ENCODE assay signal across 11 cellular contexts in genomic region chr14:69712217-69712565, GRCh38. TPM values are rescaled to one million over a fixed set of nuclear protein-coding genes. Genes with fewer than 3 reads are reported as not detected.
DNase-seq lines count a peak whose midpoint lies in the region; ATAC-seq and TF ChIP-seq lines count a peak whose summit lies in the region.
"Had no signal": no experiment of that assay in that cellular context is flagged by ENCODE, and none has a peak within 500 bp of the region (broad histone marks: within the 10 kb centered on the region; RNA-seq: fewer than 3 reads in every experiment).

No MANE protein-coding gene starts in this region.

- H3K27ac ChIP-seq in caudate nucleus (ENCODE audit: low read depth, low read length) = peak overlapping the region; percentile 77
- H3K27ac ChIP-seq in upper lobe of right lung = peak overlapping the region; percentile 79

- H3K36me3 Mint-ChIP-seq in activated CD8-positive, alpha-beta memory T cell treated with anti-CD3 and anti-CD28 coated beads, Interleukin-2, amount 10 ng/mL, durations not matched to agents 7 days and 5 days = peaks cover 49% of the 10 kb centered on the region
- peaks cover under 1% of the 10 kb centered on the region for H3K36me3 Mint-ChIP-seq in mesothelial cell of epicardium
- peaks cover 0 to 70% (median 14%) of the 10 kb centered on the region in 3 donors for H3K36me3 Mint-ChIP-seq in naive thymus-derived CD8-positive, alpha-beta T cell

- H3K27ac Mint-ChIP-seq in activated CD8-positive, alpha-beta memory T cell treated with anti-CD3 and anti-CD28 coated beads, Interleukin-2, amount 10 ng/mL, durations not matched to agents 7 days and 5 days = peak overlapping the region; percentile 87
- H3K27ac Mint-ChIP-seq in mesothelial cell of epicardium = peak overlapping the region; percentile 98
- peak overlapping the region in 5 of 10 donors; percentile 32 to 93 (median 84) for H3K27ac Mint-ChIP-seq in naive thymus-derived CD8-positive, alpha-beta T cell

- no peak overlapping the region for H3K4me3 ChIP-seq in upper lobe of right lung

- H3K4me3 Mint-ChIP-seq in activated CD8-positive, alpha-beta memory T cell treated with anti-CD3 and anti-CD28 coated beads, Interleukin-2, amount 10 ng/mL, durations not matched to agents 7 days and 5 days = no peak overlapping the region
- peak overlapping the region; percentile 36 for H3K4me3 Mint-ChIP-seq in mesothelial cell of epicardium
- H3K4me3 Mint-ChIP-seq in naive thymus-derived CD8-positive, alpha-beta T cell = no peak overlapping the region

- peaks cover 71% of the 10 kb centered on the region for H3K4me1 Mint-ChIP-seq in activated CD8-positive, alpha-beta memory T cell treated with anti-CD3 and anti-CD28 coated beads, Interleukin-2, amount 10 ng/mL, durations not matched to agents 7 days and 5 days
- peaks cover 64% of the 10 kb centered on the region for H3K4me1 Mint-ChIP-seq in mesothelial cell of epicardium
- peaks cover 19 to 63% (median 47%) of the 10 kb centered on the region in 4 donors for H3K4me1 Mint-ChIP-seq in naive thymus-derived CD8-positive, alpha-beta T cell

- intact Hi-C loops in upper lobe of right lung (cut with DNase I) = no loop called here

- H3K9me3 ChIP-seq in upper lobe of right lung = no peaks in the 10 kb centered on the region

- H3K27me3 ChIP-seq in upper lobe of right lung = no peaks in the 10 kb centered on the region

- H3K9me3 Mint-ChIP-seq in activated CD8-positive, alpha-beta memory T cell treated with anti-CD3 and anti-CD28 coated beads, Interleukin-2, amount 10 ng/mL, durations not matched to agents 7 days and 5 days (ENCODE audit: low read depth) = no peaks in the 10 kb centered on the region
- no peaks in the 10 kb centered on the region for H3K9me3 Mint-ChIP-seq in mesothelial cell of epicardium
- no peaks in the 10 kb centered on the region for H3K9me3 Mint-ChIP-seq in naive thymus-derived CD8-positive, alpha-beta T cell

- H3K36me3 ChIP-seq in upper lobe of right lung = peaks cover 38% of the 10 kb centered on the region

- DNase-seq in activated CD8-positive, alpha-beta memory T cell treated with anti-CD3 and anti-CD28 coated beads, Interleukin-2, amount 10 ng/mL, durations not matched to agents 7 days and 5 days = no peak
- DNase-seq in activated CD8-positive, alpha-beta memory T cell treated with anti-CD3 and anti-CD28 coated beads, Interleukin-2, amount 50 U/mL, for 48 hours = no peak
- DNase-seq in caudate nucleus (lab: John Stamatoyannopoulos, UW) (no peak), mesothelial cell of epicardium (ENCODE audit: low spot score in 2 of 2, unreplicated experiment in 2 of 2) (no peak), upper lobe of right lung (no peak), NCI-H2196 (lab: John Stamatoyannopoulos, UW; ENCODE audit: unreplicated experiment) (no peak)
- DNase-seq in naive thymus-derived CD8-positive, alpha-beta T cell = no peak
- DNase-seq in NK-92 treated with Interleukin-12 subunit alpha and Interleukin-12 subunit beta, amount 100 ng/mL, for 24 hours (lab: John Stamatoyannopoulos, UW) = no peak
- DNase-seq: foreskin fibroblast; stimulated activated CD4-positive, alpha-beta T cell treated with anti-CD3 and anti-CD28 coated beads, Interleukin-4, amount 100 ng/mL, for 4 hours had no signal

- H3K27me3 Mint-ChIP-seq in activated CD8-positive, alpha-beta memory T cell treated with anti-CD3 and anti-CD28 coated beads, Interleukin-2, amount 10 ng/mL, durations not matched to agents 7 days and 5 days = no peaks in the 10 kb centered on the region
- no peaks in the 10 kb centered on the region for H3K27me3 Mint-ChIP-seq in mesothelial cell of epicardium (ENCODE audit: low read depth)
- no peaks in the 10 kb centered on the region for H3K27me3 Mint-ChIP-seq in naive thymus-derived CD8-positive, alpha-beta T cell

- no peak for ATAC-seq in activated CD8-positive, alpha-beta memory T cell treated with anti-CD3 and anti-CD28 coated beads, Interleukin-2, amount 10 ng/mL, durations not matched to agents 7 days and 5 days
- peak; percentile 5 for ATAC-seq in upper lobe of right lung
- ATAC-seq in naive thymus-derived CD8-positive, alpha-beta T cell = no peak
- ATAC-seq: Panc1 had no signal

- CTCF ChIA-PET in activated CD8-positive, alpha-beta memory T cell treated with anti-CD3 and anti-CD28 coated beads, Interleukin-2, amount 10 ng/mL, durations not matched to agents 7 days and 5 days (lab: Charles Lee) = interaction anchor here (1.2 kb wide), 1 partner anchor 10 kb away, joined by 4 read pairs; no protein-coding TSS in a partner anchor

- TF ChIP-seq CTCF in mesothelial cell of epicardium (IDR thresholded peaks at IDR 0.05; ENCODE audit: unreplicated experiment) = no peak
- TF ChIP-seq CTCF in upper lobe of right lung (IDR thresholded peaks at IDR 0.05) = no peak

- peaks cover 65% of the 10 kb centered on the region for H3K4me1 ChIP-seq in upper lobe of right lung

- POLR2A ChIA-PET in naive thymus-derived CD8-positive, alpha-beta T cell (lab: Charles Lee) = no interaction called here

RNA-seq across cellular contexts. Expression of gene SRSF5, which starts 54.8 kb away (rescaled TPM):
- total RNA-seq in activated CD8-positive, alpha-beta memory T cell treated with anti-CD3 and anti-CD28 coated beads, Interleukin-2, amount 10 ng/mL, durations not matched to agents 7 days and 5 days = 100 to 1,000 TPM; 335 to 407 TPM
- total RNA-seq in mesothelial cell of epicardium (533 to 567 TPM (median 547 TPM) in 3 replicates), upper lobe of right lung (287 TPM)
- 1,000 to 10,000 TPM; 1,187 to 1,211 TPM for total RNA-seq in naive thymus-derived CD8-positive, alpha-beta T cell
- polyA plus RNA-seq in naive thymus-derived CD8-positive, alpha-beta T cell = 1,000 to 10,000 TPM; 1,279 to 1,496 (median 1,446) TPM
